Comparison of ENCODE assay signal across 7 cellular contexts in the genomic region with DNA sequence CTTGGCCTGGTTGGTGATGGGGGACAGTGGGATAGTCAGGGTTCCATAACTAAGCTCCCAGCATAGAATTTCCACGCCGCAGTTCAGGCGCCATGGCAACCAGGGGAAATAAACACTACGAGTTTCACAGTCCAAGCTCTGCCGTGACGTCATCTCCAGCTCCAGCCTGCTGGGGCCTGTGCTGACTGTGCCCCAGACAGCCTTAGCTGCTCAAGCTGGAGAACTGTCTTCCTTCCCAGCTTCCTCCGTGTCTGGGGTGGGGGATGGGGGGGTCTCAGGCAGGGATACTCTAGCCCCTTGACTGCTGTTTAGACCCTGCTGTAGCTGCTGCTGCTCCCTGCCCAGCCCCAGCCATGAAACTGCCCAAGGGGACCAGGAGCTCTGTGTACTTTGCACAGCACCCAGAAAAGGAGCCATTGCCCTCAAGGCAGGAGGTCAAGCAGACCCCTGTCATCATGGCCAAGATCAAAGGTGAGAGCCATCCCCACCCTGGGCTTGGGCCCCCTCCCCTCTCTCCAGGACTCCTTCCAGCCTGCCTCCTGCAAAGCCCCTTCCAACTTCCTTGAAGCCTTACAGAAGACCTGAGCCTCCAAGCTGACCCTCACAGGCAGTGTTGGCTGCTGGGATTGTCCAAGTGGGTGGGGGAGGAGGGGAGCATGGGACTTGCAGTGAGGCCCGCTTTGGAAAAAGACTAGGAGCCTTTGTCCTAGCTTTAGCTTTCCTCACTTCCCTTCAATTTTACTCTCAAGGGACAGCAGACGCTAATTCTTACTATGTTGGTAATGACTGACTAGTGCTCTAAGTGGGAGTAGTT. TPM values are rescaled to one million over a fixed set of nuclear protein-coding genes. Genes with fewer than 3 reads are reported as not detected.
DNase-seq lines count a peak whose midpoint lies in the region; ATAC-seq and TF ChIP-seq lines count a peak whose summit lies in the region.

No MANE protein-coding gene starts in this region.

- peak overlapping the region in 22 of 59 donors; percentile 7 to 65 (median 46) for H3K27ac ChIP-seq in dorsolateral prefrontal cortex

- intact Hi-C loops in dorsolateral prefrontal cortex (cut with DNase I), result no loop called here
- intact Hi-C loops in lower leg skin (cut with DNase I; ENCODE audit: low total_unique reads), result no loop called here

- TF ChIP-seq CTCF in dorsolateral prefrontal cortex (IDR thresholded peaks at IDR 0.05 in 54 of 56, conservative IDR thresholded peaks at IDR 0.05 in 2 of 56; ENCODE audit: low read depth in 1 of 56, partially characterized antibody in 56 of 56) (no peak), lower leg skin (IDR thresholded peaks at IDR 0.05) (no peak)

- WGBS in lower leg skin, 2 donors, result 21 to 22% methylated on average over 8 to 9 of the region's 9 CpGs

- no peak overlapping the region for H3K4me3 ChIP-seq in dorsolateral prefrontal cortex
- H3K4me3 ChIP-seq in lower leg skin (ENCODE audit: low read depth, poor library complexity, severe bottlenecking), result no peak overlapping the region

- DNase-seq in HuH-7.5 (ENCODE audit: low spot score), result peak; percentile 98
- peak; percentile 43 for DNase-seq in SW480 (ENCODE audit: low spot score)
- DNase-seq in dorsolateral prefrontal cortex, result peak; percentile 47 to 91 (median 80)
- DNase-seq in lower leg skin (ENCODE audit: low spot score in 2 of 2), result peak; percentile 91 to 97
- DNase-seq in stimulated activated CD4-positive, alpha-beta T cell treated with anti-CD3 and anti-CD28 coated beads, Interleukin-4, amount 100 ng/mL, for 4 hours, result peak; percentile 14 to 15

- no peaks in the 10 kb centered on the region for H3K27me3 ChIP-seq in dorsolateral prefrontal cortex

- ATAC-seq in GM18511 (IDR thresholded peaks at IDR 0.05; ENCODE audit: unreplicated experiment) (peak; percentile 46), HG03565 (IDR thresholded peaks at IDR 0.05; ENCODE audit: unreplicated experiment) (no peak)

- no peak for TF ChIP-seq POLR2A in lower leg skin (IDR thresholded peaks at IDR 0.05)

RNA-seq across cellular contexts. Expression of gene CSPG4, which starts 11.4 kb away (rescaled TPM):
- total RNA-seq in dorsolateral prefrontal cortex, result 10 to 100 TPM in 109 of 120 experiments, 1 to 10 TPM in 11; 5.6 to 30.1 (median 13.8) TPM
- total RNA-seq in lower leg skin, result 10 to 100 TPM in 2 of 4 donors, 1 to 10 TPM in 2; 9.1 to 28.7 (median 10.5) TPM

Comparison
In these comparisons a context has a peak if more than half of its experiments do, and no peak if none do; other contexts are left out.
1. DNase-seq: peak in every context shown above with its lines; median percentile 98 in HuH-7.5; 94 in lower leg skin; 80 in dorsolateral prefrontal cortex; 43 in SW480; 14 in stimulated activated CD4-positive, alpha-beta T cell treated with anti-CD3 and anti-CD28 coated beads, Interleukin-4, amount 100 ng/mL, for 4 hours.